Comparison of ENCODE assay signal across 16 cellular contexts in genomic region chr1:115840615-115841460, GRCh38. TPM values are rescaled to one million over a fixed set of nuclear protein-coding genes. Genes with fewer than 3 reads are reported as not detected.
DNase-seq lines count a peak whose midpoint lies in the region; ATAC-seq and TF ChIP-seq lines count a peak whose summit lies in the region.
"Had no signal": no experiment of that assay in that cellular context is flagged by ENCODE, and none has a peak within 500 bp of the region (broad histone marks: within the 10 kb centered on the region; RNA-seq: fewer than 3 reads in every experiment).

Gene NHLH2, minus strand, starts transcription at chr1:115841126. Its CDS starts 2,754 bp downstream, at chr1:115838372.

- no peak within 1 kb of the TSS for H3K27ac ChIP-seq in iPS-18a (ENCODE audit: low read length)
- H3K27ac ChIP-seq: gastrocnemius medialis, parathyroid adenoma had no signal

- no peaks in the 10 kb centered on the region for H3K36me3 Mint-ChIP-seq in activated naive CD8-positive, alpha-beta T cell
- H3K36me3 Mint-ChIP-seq in activated naive CD8-positive, alpha-beta T cell treated with anti-CD3 and anti-CD28 coated beads for 36 hours = no peaks in the 10 kb centered on the region
- no peaks in the 10 kb centered on the region for H3K36me3 Mint-ChIP-seq in type B pancreatic cell

- no peak for TF ChIP-seq CTCF in type B pancreatic cell (conservative IDR thresholded peaks at IDR 0.05)

- peaks cover 4% of the 10 kb centered on the region for H3K4me1 ChIP-seq in iPS-18a (ENCODE audit: control insufficient read depth, low read depth, low read length)
- H3K4me1 ChIP-seq: parathyroid adenoma had no signal

- no peaks in the 10 kb centered on the region for H3K36me3 ChIP-seq in iPS-18a (ENCODE audit: control insufficient read depth, low read depth, low read length)
- H3K36me3 ChIP-seq: gastrocnemius medialis had no signal

- H3K27me3 ChIP-seq in iPS-18a (ENCODE audit: control insufficient read depth, insufficient read depth, low read length) = peaks cover 12% of the 10 kb centered on the region

- H3K27me3 Mint-ChIP-seq in activated naive CD8-positive, alpha-beta T cell = peaks cover 44% of the 10 kb centered on the region
- H3K27me3 Mint-ChIP-seq in activated naive CD8-positive, alpha-beta T cell treated with anti-CD3 and anti-CD28 coated beads for 36 hours = peaks cover 71% of the 10 kb centered on the region
- peaks cover 80% of the 10 kb centered on the region for H3K27me3 Mint-ChIP-seq in type B pancreatic cell

- peak within 1 kb of the TSS; percentile 46 for H3K4me3 Mint-ChIP-seq in activated naive CD8-positive, alpha-beta T cell
- no peak within 1 kb of the TSS for H3K4me3 Mint-ChIP-seq in activated naive CD8-positive, alpha-beta T cell treated with anti-CD3 and anti-CD28 coated beads for 36 hours
- peak within 1 kb of the TSS; percentile 89 for H3K4me3 Mint-ChIP-seq in type B pancreatic cell
- H3K4me3 Mint-ChIP-seq: activated B cell treated with CpG ODN at 0.5 μM for 24 hours had no signal

- no peaks in the 10 kb centered on the region for H3K9me3 ChIP-seq in iPS-18a (ENCODE audit: control insufficient read depth, low read depth, low read length)
- H3K9me3 ChIP-seq: gastrocnemius medialis had no signal

- peaks cover 10% of the 10 kb centered on the region for H3K4me1 Mint-ChIP-seq in activated naive CD8-positive, alpha-beta T cell (ENCODE audit: low read depth)
- H3K4me1 Mint-ChIP-seq in activated naive CD8-positive, alpha-beta T cell treated with anti-CD3 and anti-CD28 coated beads for 36 hours = peaks cover 6% of the 10 kb centered on the region
- H3K4me1 Mint-ChIP-seq in type B pancreatic cell (ENCODE audit: unreplicated experiment) = no peaks in the 10 kb centered on the region

- no peak within 1 kb of the TSS for H3K27ac Mint-ChIP-seq in activated naive CD8-positive, alpha-beta T cell
- no peak within 1 kb of the TSS for H3K27ac Mint-ChIP-seq in activated naive CD8-positive, alpha-beta T cell treated with anti-CD3 and anti-CD28 coated beads for 36 hours
- no peak within 1 kb of the TSS for H3K27ac Mint-ChIP-seq in type B pancreatic cell
- H3K27ac Mint-ChIP-seq: activated B cell treated with CpG ODN at 0.5 μM for 24 hours; activated naive CD4-positive, alpha-beta T cell treated with anti-CD3 and anti-CD28 coated beads, Interleukin-2, amount 50 U/mL, for 72 hours had no signal

- H3K9me3 Mint-ChIP-seq in activated naive CD8-positive, alpha-beta T cell (ENCODE audit: low read depth) = peaks cover 7% of the 10 kb centered on the region
- peaks cover 2% of the 10 kb centered on the region for H3K9me3 Mint-ChIP-seq in activated naive CD8-positive, alpha-beta T cell treated with anti-CD3 and anti-CD28 coated beads for 36 hours
- no peaks in the 10 kb centered on the region for H3K9me3 Mint-ChIP-seq in type B pancreatic cell
- H3K9me3 Mint-ChIP-seq: activated B cell treated with CpG ODN at 0.5 μM for 24 hours; activated naive CD4-positive, alpha-beta T cell treated with anti-CD3 and anti-CD28 coated beads, Interleukin-2, amount 50 U/mL, for 72 hours had no signal

- peak within 1 kb of the TSS; percentile 38 for H3K4me3 ChIP-seq in iPS-18a (ENCODE audit: low read length)

- no peak within 1 kb of the TSS for H3K9ac ChIP-seq in iPS-18a (ENCODE audit: low read length)
- H3K9ac ChIP-seq: parathyroid adenoma had no signal

- no peak for ATAC-seq in HG03025 (IDR thresholded peaks at IDR 0.05; ENCODE audit: low FRiP score, unreplicated experiment)
- ATAC-seq: activated naive CD4-positive, alpha-beta T cell treated with anti-CD3 and anti-CD28 coated beads, Interleukin-2, amount 50 U/mL, for 72 hours; gastrocnemius medialis had no signal

- no peak for DNase-seq in activated naive CD8-positive, alpha-beta T cell treated with anti-CD3 and anti-CD28 coated beads for 36 hours
- DNase-seq in SK-N-DZ (ENCODE audit: low spot score) (peak; percentile 15), type B pancreatic cell (ENCODE audit: extremely low spot score, unreplicated experiment) (no peak), NCI-H2029 treated with DMSO at 0.1 percent for 48 hours (lab: John Stamatoyannopoulos, UW) (no peak), activated T-cell treated with anti-CD3 and anti-CD28 coated beads for 4 hours (no peak)
- DNase-seq: activated B cell treated with CpG ODN at 0.5 μM for 24 hours; activated CD8-positive, alpha-beta memory T cell treated with anti-CD3 and anti-CD28 coated beads, Interleukin-2, amount 50 U/mL, for 4 hours; Calu3; gastrocnemius medialis; NCI-H146 had no signal

RNA-seq across cellular contexts. Expression of gene NHLH2, which starts in this region (rescaled TPM):
- not detected for total RNA-seq in activated naive CD8-positive, alpha-beta T cell treated with anti-CD3 and anti-CD28 coated beads for 36 hours
- polyA plus RNA-seq in SK-N-DZ (2014; cell fraction: cytosol; rRNA removed) = 0.09 TPM in 1 of 2 replicates, not detected in the other
- polyA plus RNA-seq in SK-N-DZ (2014; cell fraction: nucleus; rRNA removed) = 0.07 and 0.40 TPM in 2 replicates
- total RNA-seq in type B pancreatic cell (ENCODE audit: low replicate concordance) = 0.26 and 1.1 TPM in 2 replicates
- total RNA-seq: activated B cell treated with CpG ODN at 0.5 μM for 24 hours; activated naive CD4-positive, alpha-beta T cell treated with anti-CD3 and anti-CD28 coated beads, Interleukin-2, amount 50 U/mL, for 72 hours; Calu3; gastrocnemius medialis; mononuclear cell had no signal
